Comparison of ENCODE assay signal across 10 cellular contexts in genomic region chr6:47733879-47734558, GRCh38. TPM values are rescaled to one million over a fixed set of nuclear protein-coding genes. Genes with fewer than 3 reads are reported as not detected.
DNase-seq lines count a peak whose midpoint lies in the region; ATAC-seq and TF ChIP-seq lines count a peak whose summit lies in the region.
"Had no signal": no experiment of that assay in that cellular context is flagged by ENCODE, and none has a peak within 500 bp of the region (broad histone marks: within the 10 kb centered on the region; RNA-seq: fewer than 3 reads in every experiment).

No MANE protein-coding gene starts in this region.

- intact Hi-C loops in HCT116 (cut with micrococcal nuclease) (loop anchor here (1.0 kb wide), 2 partner anchors 103 to 320 kb away; no protein-coding TSS in a partner anchor), uterus (cut with DNase I; ENCODE audit: low total_unique reads) (no loop called here)

- H3K27ac ChIP-seq in HCT116 (ENCODE audit: low read depth, low read length) (no peak overlapping the region), uterus (no peak overlapping the region)
- H3K27ac ChIP-seq: skin epidermis had no signal

- no peaks in the 10 kb centered on the region for H3K9me3 ChIP-seq in HCT116 (ENCODE audit: control insufficient read depth in 1 of 2, insufficient read depth in 1 of 2, low read depth in 1 of 2, low read length in 2 of 2)
- no peaks in the 10 kb centered on the region for H3K9me3 ChIP-seq in uterus

- no peak overlapping the region for H3K4me2 ChIP-seq in HCT116 (ENCODE audit: low read length)

- H3K9ac ChIP-seq in HCT116 (ENCODE audit: low read length), result no peak overlapping the region

- TF ChIP-seq POLR2A in HCT116 (IDR thresholded peaks at IDR 0.05; ENCODE audit: borderline replicate concordance, extremely low read depth, insufficient read depth, insufficient read length) (no peak), uterus (IDR thresholded peaks at IDR 0.05) (no peak)

- peak; percentile 76 for TF ChIP-seq RAD21 in HCT116 (IDR thresholded peaks at IDR 0.05; ENCODE audit: low read depth)

- CTCF ChIA-PET in HCT116 (lab: Charles Lee), result interaction anchor here (0.8 to 2.1 kb wide), 7 partner anchors 44 to 319 kb away, joined by 3 to 70 read pairs (median 5); no protein-coding TSS in a partner anchor

- peak; percentile 31 to 68 (median 58); a peak in 4 of 6 replicates for TF ChIP-seq CTCF in HCT116 (IDR thresholded peaks at IDR 0.05 in 2 of 3, conservative IDR thresholded peaks at IDR 0.05 in 1 of 3; ENCODE audit: borderline replicate concordance in 1 of 3, insufficient read depth in 1 of 3, low read depth in 2 of 3, low read length in 2 of 3)
- peak; percentile 63 for TF ChIP-seq CTCF in epithelial cell of proximal tubule (conservative IDR thresholded peaks at IDR 0.05; ENCODE audit: low read depth, low read length)
- peak in 3 of 4 experiments; percentile 11 to 34 (median 26) for TF ChIP-seq CTCF in uterus (IDR thresholded peaks at IDR 0.05)

- H3K9me2 ChIP-seq in HCT116 (ENCODE audit: insufficient read depth), result no peaks in the 10 kb centered on the region

- peak; percentile 69; the same call in 1 of the 2 replicates for ATAC-seq in HCT116

- peak overlapping the region; percentile 29 for H2AFZ ChIP-seq in HCT116 (ENCODE audit: low read depth, low read length, poor library complexity, severe bottlenecking)

- POLR2A ChIA-PET in HCT116 (lab: Charles Lee), result interaction anchor here (1.4 kb wide), 1 partner anchor 102 kb away, joined by 4 read pairs; no protein-coding TSS in a partner anchor

- H3K27me3 ChIP-seq in HCT116 (ENCODE audit: insufficient read depth, low read length) (no peaks in the 10 kb centered on the region), uterus (no peaks in the 10 kb centered on the region)

- H3K36me3 ChIP-seq in HCT116 (ENCODE audit: control insufficient read depth in 1 of 2, insufficient read depth in 2 of 2, low read length in 2 of 2) (no peaks in the 10 kb centered on the region), uterus (no peaks in the 10 kb centered on the region)

- H3K4me1 ChIP-seq in HCT116 (ENCODE audit: control insufficient read depth in 1 of 2, insufficient read depth in 2 of 2, low read length in 2 of 2), result peaks cover 0 to 6% of the 10 kb centered on the region in 2 experiments; a peak in 1 of 4 replicates
- H3K4me1 ChIP-seq in uterus, result no peaks in the 10 kb centered on the region

- no peaks in the 10 kb centered on the region for H4K20me1 ChIP-seq in HCT116 (ENCODE audit: insufficient read depth)

- DNase-seq in NCI-H2196 (lab: John Stamatoyannopoulos, UW; ENCODE audit: unreplicated experiment) (peak; percentile 42), NCI-H2196 treated with DMSO at 0.1 percent for 48 hours (lab: John Stamatoyannopoulos, UW; ENCODE audit: unreplicated experiment) (no peak), HCT116 (ENCODE audit: low read depth, low spot score) (peak; percentile 26), NCI-H1694 treated with DMSO at 0.1 percent for 48 hours (lab: John Stamatoyannopoulos, UW) (peak; percentile 5), epithelial cell of proximal tubule (ENCODE audit: low read depth) (no peak), uterus (no peak), OCI-M2 (lab: John Stamatoyannopoulos, UW; ENCODE audit: unreplicated experiment) (no peak), SKM-1 treated with dmso at 0.1 percent for 144 hours (lab: John Stamatoyannopoulos, UW; ENCODE audit: unreplicated experiment) (no peak)

- BruUV-seq in HCT116 (replicated peaks; lab: Mats Ljungman, UMichigan), result no TSS peak

- RAD21 ChIA-PET in HCT116 (lab: Charles Lee; ENCODE audit: low non-redundant PET in 1 of 2, low total read pairs in 2 of 2, uncharacterized antibody in 2 of 2, unreplicated experiment in 2 of 2), result interaction anchor here (0.6 to 1.9 kb wide), 5 partner anchors 44 to 345 kb away, joined by 3 to 9 read pairs (median 3); no protein-coding TSS in a partner anchor

- H3K79me2 ChIP-seq in HCT116 (ENCODE audit: insufficient read depth, low read length), result no peaks in the 10 kb centered on the region

- no peak overlapping the region for H3K4me3 ChIP-seq in HCT116 (replicated peaks in 1 of 2; ENCODE audit: low read depth in 1 of 2, low read length in 2 of 2)
- no peak overlapping the region for H3K4me3 ChIP-seq in epithelial cell of proximal tubule (ENCODE audit: low read depth, low read length)
- H3K4me3 ChIP-seq in uterus, result no peak overlapping the region
- H3K4me3 ChIP-seq: skin epidermis had no signal

TF ChIP-seq in HCT116, 20 proteins besides CTCF, POLR2A, EP300 and RAD21:
- TF ChIP-seq ZFX (IDR thresholded peaks at IDR 0.05) (no peak), ELF1 (IDR thresholded peaks at IDR 0.05; ENCODE audit: borderline replicate concordance, low read depth) (no peak), POLR2AphosphoS5 (IDR thresholded peaks at IDR 0.05; ENCODE audit: low read depth, low read length) (no peak), ZNF274 (IDR thresholded peaks at IDR 0.05; ENCODE audit: low read depth, low read length) (no peak)
- TF ChIP-seq, protein P1, sequence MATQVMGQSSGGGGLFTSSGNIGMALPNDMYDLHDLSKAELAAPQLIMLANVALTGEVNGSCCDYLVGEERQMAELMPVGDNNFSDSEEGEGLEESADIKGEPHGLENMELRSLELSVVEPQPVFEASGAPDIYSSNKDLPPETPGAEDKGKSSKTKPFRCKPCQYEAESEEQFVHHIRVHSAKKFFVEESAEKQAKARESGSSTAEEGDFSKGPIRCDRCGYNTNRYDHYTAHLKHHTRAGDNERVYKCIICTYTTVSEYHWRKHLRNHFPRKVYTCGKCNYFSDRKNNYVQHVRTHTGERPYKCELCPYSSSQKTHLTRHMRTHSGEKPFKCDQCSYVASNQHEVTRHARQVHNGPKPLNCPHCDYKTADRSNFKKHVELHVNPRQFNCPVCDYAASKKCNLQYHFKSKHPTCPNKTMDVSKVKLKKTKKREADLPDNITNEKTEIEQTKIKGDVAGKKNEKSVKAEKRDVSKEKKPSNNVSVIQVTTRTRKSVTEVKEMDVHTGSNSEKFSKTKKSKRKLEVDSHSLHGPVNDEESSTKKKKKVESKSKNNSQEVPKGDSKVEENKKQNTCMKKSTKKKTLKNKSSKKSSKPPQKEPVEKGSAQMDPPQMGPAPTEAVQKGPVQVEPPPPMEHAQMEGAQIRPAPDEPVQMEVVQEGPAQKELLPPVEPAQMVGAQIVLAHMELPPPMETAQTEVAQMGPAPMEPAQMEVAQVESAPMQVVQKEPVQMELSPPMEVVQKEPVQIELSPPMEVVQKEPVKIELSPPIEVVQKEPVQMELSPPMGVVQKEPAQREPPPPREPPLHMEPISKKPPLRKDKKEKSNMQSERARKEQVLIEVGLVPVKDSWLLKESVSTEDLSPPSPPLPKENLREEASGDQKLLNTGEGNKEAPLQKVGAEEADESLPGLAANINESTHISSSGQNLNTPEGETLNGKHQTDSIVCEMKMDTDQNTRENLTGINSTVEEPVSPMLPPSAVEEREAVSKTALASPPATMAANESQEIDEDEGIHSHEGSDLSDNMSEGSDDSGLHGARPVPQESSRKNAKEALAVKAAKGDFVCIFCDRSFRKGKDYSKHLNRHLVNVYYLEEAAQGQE (IDR thresholded peaks at IDR 0.05; ENCODE audit: low read depth), result no peak
- TF ChIP-seq, protein P2, sequence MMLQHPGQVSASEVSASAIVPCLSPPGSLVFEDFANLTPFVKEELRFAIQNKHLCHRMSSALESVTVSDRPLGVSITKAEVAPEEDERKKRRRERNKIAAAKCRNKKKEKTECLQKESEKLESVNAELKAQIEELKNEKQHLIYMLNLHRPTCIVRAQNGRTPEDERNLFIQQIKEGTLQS (IDR thresholded peaks at IDR 0.05), result no peak
TF ChIP-seq in HCT116: peak in this region for 0.

RNA-seq across cellular contexts. Expression of gene ADGRF4, which starts 35.6 kb away (rescaled TPM):
- total RNA-seq in HCT116 (2021; ENCODE audit: unreplicated experiment) (not detected), epithelial cell of proximal tubule (1.5 and 3.4 TPM in 2 replicates), uterus (under 1 TPM in 1 of 4 donors, not detected in 3; 0.24 TPM)
- polyA plus RNA-seq in HCT116 (2012), result 0.06 and 0.09 TPM in 2 replicates
- total RNA-seq: CD4-positive, CD25-positive, alpha-beta regulatory T cell had no signal
- polyA plus RNA-seq: CD4-positive, CD25-positive, alpha-beta regulatory T cell had no signal

RNA-seq across cellular contexts. Expression of gene OPN5, which starts 47.8 kb away (rescaled TPM):
- total RNA-seq in HCT116 (2021; ENCODE audit: unreplicated experiment) (not detected), epithelial cell of proximal tubule (not detected in 2 replicates), uterus (not detected)
- not detected in 2 replicates for polyA plus RNA-seq in HCT116 (2012)
- total RNA-seq: CD4-positive, CD25-positive, alpha-beta regulatory T cell had no signal
- polyA plus RNA-seq: CD4-positive, CD25-positive, alpha-beta regulatory T cell had no signal

Comparison
In these comparisons a context has a peak if more than half of its experiments do, and no peak if none do; other contexts are left out.
1. DNase-seq: peak in NCI-H2196 (single experiment), HCT116 (single experiment) and NCI-H1694 treated with DMSO at 0.1 percent for 48 hours (single experiment); none in NCI-H2196 treated with DMSO at 0.1 percent for 48 hours (single experiment), epithelial cell of proximal tubule (single experiment), uterus (0 of 2), OCI-M2 (single experiment) and SKM-1 treated with dmso at 0.1 percent for 144 hours (single experiment).
2. Peak in every context shown above with its lines, with median percentiles within 50 percentile points of each other: CTCF ChIP-seq.